Comparison of ENCODE assay signal across 2 cellular contexts in genomic region chr19:34255546-34255945, GRCh38.
TF ChIP-seq lines count a peak whose summit lies in the region.

No MANE protein-coding gene starts in this region.

TF ChIP-seq in SK-N-SH, 30 proteins besides CTCF, POLR2A, EP300 and RAD21 (continued from another document):
- TF ChIP-seq USF1 (IDR thresholded peaks at IDR 0.05; ENCODE audit: borderline replicate concordance, low read depth) (no peak), TCF12 (IDR thresholded peaks at IDR 0.05) (no peak), MEF2A (IDR thresholded peaks at IDR 0.05; ENCODE audit: borderline replicate concordance, low read depth) (no peak), MXI1 (IDR thresholded peaks at IDR 0.05; ENCODE audit: low read depth, low read length) (no peak), SIN3A (IDR thresholded peaks at IDR 0.05; ENCODE audit: borderline replicate concordance, low read depth, low read length) (no peak), ZBTB33 (IDR thresholded peaks at IDR 0.05; ENCODE audit: borderline replicate concordance, low read depth) (no peak), REST (IDR thresholded peaks at IDR 0.05; ENCODE audit: low read depth, low read length) (no peak), RXRA (IDR thresholded peaks at IDR 0.05; ENCODE audit: borderline replicate concordance, low read depth) (no peak), GABPA (IDR thresholded peaks at IDR 0.05; ENCODE audit: low read depth) (no peak)

TF ChIP-seq in SK-N-SH treated with all-trans-retinoic acid at 6 μM for 48 hours, 23 proteins besides CTCF, POLR2A, EP300 and RAD21 (continued from another document):
- TF ChIP-seq PATZ1 (CRISPR knock-in tag; IDR thresholded peaks at IDR 0.05; ENCODE audit: borderline replicate concordance) (no peak), BACH2 (CRISPR knock-in tag; IDR thresholded peaks at IDR 0.05; ENCODE audit: borderline replicate concordance) (no peak), ESRRG (CRISPR knock-in tag; IDR thresholded peaks at IDR 0.05) (no peak), TSHZ2 (CRISPR knock-in tag; IDR thresholded peaks at IDR 0.05) (no peak), ISL1 (CRISPR knock-in tag; IDR thresholded peaks at IDR 0.05) (no peak), ZNF8 (CRISPR knock-in tag; IDR thresholded peaks at IDR 0.05) (no peak), SNAI2 (CRISPR knock-in tag; IDR thresholded peaks at IDR 0.05) (no peak)
